8 cellular contexts compared by ENCODE assay signal in the genomic region with DNA sequence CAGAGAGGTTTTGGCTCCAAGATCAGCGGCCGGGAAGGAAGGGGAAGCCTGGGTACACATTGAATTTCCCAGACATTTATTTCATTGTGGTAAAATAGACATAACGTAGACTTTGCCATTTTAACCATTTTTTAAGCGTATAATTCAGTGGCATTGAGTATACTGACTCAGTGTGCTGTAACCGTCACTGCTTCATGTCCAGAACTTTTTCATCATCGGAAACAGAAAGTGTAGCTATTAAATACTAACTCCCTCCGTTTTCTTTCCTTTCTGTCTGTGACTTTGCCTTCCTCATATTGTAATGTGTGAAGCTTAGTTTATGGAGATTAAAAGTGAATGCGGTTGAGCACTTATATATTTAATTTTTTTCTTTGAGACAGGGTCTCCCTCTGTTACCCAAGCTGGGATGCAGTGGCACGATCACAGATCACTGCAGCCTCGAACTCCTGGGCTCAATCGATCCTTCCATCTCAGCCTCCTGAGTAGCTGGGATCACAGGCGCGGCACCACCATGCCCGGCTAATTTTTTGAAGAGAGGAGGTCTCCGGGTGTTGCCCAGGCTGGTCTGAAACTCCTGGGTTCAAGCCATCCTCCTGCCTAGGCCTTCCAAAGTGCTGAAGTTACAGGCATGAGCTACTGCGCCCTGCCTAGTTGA. TPM values are rescaled to one million over a fixed set of nuclear protein-coding genes. Genes with fewer than 3 reads are reported as not detected.
A peak's percentile ranks its signal among the peaks of the same experiment; 100 is the strongest.
DNase-seq lines count a peak whose midpoint lies in the region; ATAC-seq and TF ChIP-seq lines count a peak whose summit lies in the region.

No MANE protein-coding gene starts in this region.

- no peaks in the 10 kb centered on the region for H3K9me2 ChIP-seq in Karpas-422 (replicated peaks; ENCODE audit: insufficient read depth, low read length)

- H4K20me1 ChIP-seq in Karpas-422 (ENCODE audit: insufficient read depth, low read depth, low read length): peaks cover 44% of the 10 kb centered on the region

- H3K27ac ChIP-seq in Karpas-422 (ENCODE audit: low read length): peak overlapping the region; percentile 76

- no peaks in the 10 kb centered on the region for H3K27me3 Mint-ChIP-seq in dendritic cell treated with granulocyte-macrophage colony-stimulating factor and Interleukin-4, amounts not matched to agents 40 ng/mL and 50 ng/mL, for 4 days
- no peaks in the 10 kb centered on the region for H3K27me3 Mint-ChIP-seq in natural killer cell treated with Interleukin-12 subunit alpha and Interleukin-12 subunit beta and Interleukin-15 and Interleukin-18, amount 100 ng/mL, for 72 hours

- H3K9me3 ChIP-seq in BE2C: no peaks in the 10 kb centered on the region
- no peaks in the 10 kb centered on the region for H3K9me3 ChIP-seq in Karpas-422 (ENCODE audit: low read length)

- H3K9me3 Mint-ChIP-seq in dendritic cell treated with granulocyte-macrophage colony-stimulating factor and Interleukin-4, amounts not matched to agents 40 ng/mL and 50 ng/mL, for 4 days: no peaks in the 10 kb centered on the region
- no peaks in the 10 kb centered on the region for H3K9me3 Mint-ChIP-seq in natural killer cell treated with Interleukin-12 subunit alpha and Interleukin-12 subunit beta and Interleukin-15 and Interleukin-18, amount 100 ng/mL, for 72 hours

- no peak overlapping the region for H2AFZ ChIP-seq in Karpas-422 (ENCODE audit: low read length)

- peak overlapping the region; percentile 100 for H3K9ac ChIP-seq in Karpas-422 (ENCODE audit: low read length)

- H3K4me1 ChIP-seq in BE2C: no peaks in the 10 kb centered on the region
- H3K4me1 ChIP-seq in Karpas-422 (ENCODE audit: low read length): peaks cover 30% of the 10 kb centered on the region

- intact Hi-C loops in dendritic cell treated with granulocyte-macrophage colony-stimulating factor and Interleukin-4, amounts not matched to agents 40 ng/mL and 50 ng/mL, for 4 days (cut with micrococcal nuclease): no loop called here

- ATAC-seq in natural killer cell treated with Interleukin-12 subunit alpha and Interleukin-12 subunit beta and Interleukin-15 and Interleukin-18, amount 100 ng/mL, for 72 hours: no peak
- ATAC-seq in HG02759 (IDR thresholded peaks at IDR 0.05; ENCODE audit: unreplicated experiment) (no peak), GM19023 (IDR thresholded peaks at IDR 0.05; ENCODE audit: unreplicated experiment) (no peak)

- H3K27ac Mint-ChIP-seq in dendritic cell treated with granulocyte-macrophage colony-stimulating factor and Interleukin-4, amounts not matched to agents 40 ng/mL and 50 ng/mL, for 4 days: peak overlapping the region; percentile 94
- H3K27ac Mint-ChIP-seq in natural killer cell treated with Interleukin-12 subunit alpha and Interleukin-12 subunit beta and Interleukin-15 and Interleukin-18, amount 100 ng/mL, for 72 hours: peak overlapping the region; percentile 87 to 96

- peaks cover 63% of the 10 kb centered on the region for H3K79me2 ChIP-seq in Karpas-422 (ENCODE audit: low read length)

- no peak for TF ChIP-seq CTCF in BE2C (IDR thresholded peaks at IDR 0.05; ENCODE audit: low read depth, low read length)

- H3K36me3 ChIP-seq in BE2C (peaks cover 33% of the 10 kb centered on the region), Karpas-422 (ENCODE audit: insufficient read depth, low read length) (peaks cover 15% of the 10 kb centered on the region)

- H3K4me3 ChIP-seq in BE2C (ENCODE audit: low read depth, low read length): peak overlapping the region; percentile 95
- H3K4me3 ChIP-seq in Karpas-422 (ENCODE audit: low read length): peak overlapping the region; percentile 97

- H3K4me2 ChIP-seq in Karpas-422 (ENCODE audit: low read depth, low read length, poor library complexity, severe bottlenecking): peak overlapping the region; percentile 79

- H3K27me3 ChIP-seq in BE2C (no peaks in the 10 kb centered on the region), Karpas-422 (ENCODE audit: low read length) (no peaks in the 10 kb centered on the region)

- peaks cover 59% of the 10 kb centered on the region for H3K36me3 Mint-ChIP-seq in dendritic cell treated with granulocyte-macrophage colony-stimulating factor and Interleukin-4, amounts not matched to agents 40 ng/mL and 50 ng/mL, for 4 days (ENCODE audit: low read depth)
- H3K36me3 Mint-ChIP-seq in natural killer cell treated with Interleukin-12 subunit alpha and Interleukin-12 subunit beta and Interleukin-15 and Interleukin-18, amount 100 ng/mL, for 72 hours: peaks cover 18% of the 10 kb centered on the region

- DNase-seq in BE2C (no peak), Karpas-422 (no peak), GOT3 (lab: John Stamatoyannopoulos, UW) (no peak), SHP77 treated with DMSO at 0.1 percent for 48 hours (lab: John Stamatoyannopoulos, UW) (no peak)
- no peak for DNase-seq in natural killer cell treated with Interleukin-12 subunit alpha and Interleukin-12 subunit beta and Interleukin-15 and Interleukin-18, amount 100 ng/mL, for 72 hours (ENCODE audit: low spot score)

- H3K4me1 Mint-ChIP-seq in dendritic cell treated with granulocyte-macrophage colony-stimulating factor and Interleukin-4, amounts not matched to agents 40 ng/mL and 50 ng/mL, for 4 days (ENCODE audit: low read depth): peaks cover 55% of the 10 kb centered on the region
- peaks cover 39 to 45% of the 10 kb centered on the region in 2 donors for H3K4me1 Mint-ChIP-seq in natural killer cell treated with Interleukin-12 subunit alpha and Interleukin-12 subunit beta and Interleukin-15 and Interleukin-18, amount 100 ng/mL, for 72 hours (ENCODE audit: low read depth in 2 of 2)

- H3K4me3 Mint-ChIP-seq in dendritic cell treated with granulocyte-macrophage colony-stimulating factor and Interleukin-4, amounts not matched to agents 40 ng/mL and 50 ng/mL, for 4 days: peak overlapping the region; percentile 94
- H3K4me3 Mint-ChIP-seq in natural killer cell treated with Interleukin-12 subunit alpha and Interleukin-12 subunit beta and Interleukin-15 and Interleukin-18, amount 100 ng/mL, for 72 hours: peak overlapping the region; percentile 91

RNA-seq across cellular contexts. Expression of gene HNRNPM, which starts 1.4 kb away (rescaled TPM):
- polyA plus RNA-seq in BE2C (2012; ENCODE audit: insufficient read depth, insufficient read length, low read depth): 390 TPM
- total RNA-seq in Karpas-422 (2014; rRNA removed; shearing (Covaris generic); ENCODE audit: low replicate concordance): 34.4 and 94.9 TPM in 2 replicates
- total RNA-seq in natural killer cell treated with Interleukin-12 subunit alpha and Interleukin-12 subunit beta and Interleukin-15 and Interleukin-18, amount 100 ng/mL, for 72 hours: 100 to 1,000 TPM; 259 to 373 TPM

RNA-seq across cellular contexts. Expression of gene MARCHF2, which starts 33.1 kb away (rescaled TPM):
- 11.9 TPM for polyA plus RNA-seq in BE2C (2012; ENCODE audit: insufficient read depth, insufficient read length, low read depth)
- total RNA-seq in Karpas-422 (2014; rRNA removed; shearing (Covaris generic); ENCODE audit: low replicate concordance): 10.1 and 31.2 TPM in 2 replicates
- 10 to 100 TPM; 13.7 to 17.0 TPM for total RNA-seq in natural killer cell treated with Interleukin-12 subunit alpha and Interleukin-12 subunit beta and Interleukin-15 and Interleukin-18, amount 100 ng/mL, for 72 hours

RNA-seq across cellular contexts. Expression of gene RAB11B, which starts 56.0 kb away (rescaled TPM):
- 401 TPM for polyA plus RNA-seq in BE2C (2012; ENCODE audit: insufficient read depth, insufficient read length, low read depth)
- total RNA-seq in Karpas-422 (2014; rRNA removed; shearing (Covaris generic); ENCODE audit: low replicate concordance): 23.7 and 42.9 TPM in 2 replicates
- 100 to 1,000 TPM; 102 to 105 TPM for total RNA-seq in natural killer cell treated with Interleukin-12 subunit alpha and Interleukin-12 subunit beta and Interleukin-15 and Interleukin-18, amount 100 ng/mL, for 72 hours

RNA-seq across cellular contexts. Expression of gene PRAM1, which starts 56.3 kb away (rescaled TPM):
- not detected for polyA plus RNA-seq in BE2C (2012; ENCODE audit: insufficient read depth, insufficient read length, low read depth)
- total RNA-seq in Karpas-422 (2014; rRNA removed; shearing (Covaris generic); ENCODE audit: low replicate concordance): not detected in 2 replicates
- total RNA-seq in natural killer cell treated with Interleukin-12 subunit alpha and Interleukin-12 subunit beta and Interleukin-15 and Interleukin-18, amount 100 ng/mL, for 72 hours: 1 to 10 TPM; 1.5 to 2.0 TPM
